19 cellular contexts compared by ENCODE assay signal in genomic region chr1:23475641-23476040, GRCh38. TPM values are rescaled to one million over a fixed set of nuclear protein-coding genes. Genes with fewer than 3 reads are reported as not detected.
DNase-seq lines count a peak whose midpoint lies in the region; ATAC-seq and TF ChIP-seq lines count a peak whose summit lies in the region.
"Had no signal": no experiment of that assay in that cellular context is flagged by ENCODE, and none has a peak within 500 bp of the region (broad histone marks: within the 10 kb centered on the region; RNA-seq: fewer than 3 reads in every experiment).

No MANE protein-coding gene starts in this region.

- H3K36me3 ChIP-seq in SK-N-SH (replicated peaks in 1 of 2; ENCODE audit: control insufficient read depth in 1 of 2, insufficient read depth in 2 of 2, low read length in 1 of 2) (no peaks in the 10 kb centered on the region), osteoblast (ENCODE audit: insufficient read depth, low read length) (no peaks in the 10 kb centered on the region)
- H3K36me3 ChIP-seq: tibial artery had no signal

- no peaks in the 10 kb centered on the region for H3K4me1 Mint-ChIP-seq in activated T-helper 2 cell treated with anti-CD3 and anti-CD28 coated beads, Interferon-gamma antibody, Interleukin-2, Interleukin-4, amounts not matched to agents 10 μg/mL and 5 μg/mL and 100 μg/mL, durations not matched to agents 14 hours and 24 hours and 36 hours (ENCODE audit: low read depth)
- H3K4me1 Mint-ChIP-seq: stimulated activated naive B cell treated with anti-CD40 and anti-IgM and Interleukin-4, amounts not matched to agents 10 μg/mL and 1 μg/mL and 100 μg/mL, for 72 hours had no signal

- no peak overlapping the region for H3K27ac Mint-ChIP-seq in activated T-helper 2 cell treated with anti-CD3 and anti-CD28 coated beads, Interferon-gamma antibody, Interleukin-2, Interleukin-4, amounts not matched to agents 10 μg/mL and 5 μg/mL and 100 μg/mL, durations not matched to agents 14 hours and 24 hours and 36 hours
- H3K27ac Mint-ChIP-seq: CD4-positive, alpha-beta T cell; stimulated activated naive B cell treated with anti-CD40 and anti-IgM and Interleukin-4, amounts not matched to agents 10 μg/mL and 1 μg/mL and 100 μg/mL, for 72 hours had no signal

- TF ChIP-seq POLR2A in GM18505 (IDR thresholded peaks at IDR 0.05; ENCODE audit: borderline replicate concordance, extremely low read depth, insufficient read depth, insufficient read length) = no peak

- no peak overlapping the region for H3K4me3 Mint-ChIP-seq in activated T-helper 2 cell treated with anti-CD3 and anti-CD28 coated beads, Interferon-gamma antibody, Interleukin-2, Interleukin-4, amounts not matched to agents 10 μg/mL and 5 μg/mL and 100 μg/mL, durations not matched to agents 14 hours and 24 hours and 36 hours (ENCODE audit: low read depth)
- H3K4me3 Mint-ChIP-seq: CD4-positive, alpha-beta T cell; stimulated activated naive B cell treated with anti-CD40 and anti-IgM and Interleukin-4, amounts not matched to agents 10 μg/mL and 1 μg/mL and 100 μg/mL, for 72 hours had no signal

- no peak for ATAC-seq in GM18505 (IDR thresholded peaks at IDR 0.05; ENCODE audit: unreplicated experiment)
- ATAC-seq: sciatic nerve; stimulated activated naive B cell treated with anti-CD40 and anti-IgM and Interleukin-4, amounts not matched to agents 10 μg/mL and 1 μg/mL and 100 μg/mL, for 72 hours had no signal

- H4K20me1 ChIP-seq in SK-N-SH (ENCODE audit: insufficient read depth) (peaks cover 38% of the 10 kb centered on the region), osteoblast (ENCODE audit: insufficient read depth, low read length) (peaks cover 8% of the 10 kb centered on the region)

- H2AFZ ChIP-seq in SK-N-SH (ENCODE audit: low read depth) (no peak overlapping the region), osteoblast (ENCODE audit: low read length) (no peak overlapping the region)

- DNase-seq in ELR (ENCODE audit: low read depth) = peak; percentile 33
- DNase-seq in SK-N-SH = no peak
- DNase-seq in coronary artery (ENCODE audit: low spot score) = no peak
- DNase-seq in osteoblast (ENCODE audit: insufficient read length, low spot score, missing footprints) = no peak
- DNase-seq in activated gamma-delta T cell treated with Interleukin-2 at 50 U/mL for 16 hours = no peak
- no peak for DNase-seq in activated T-helper 2 cell treated with anti-CD3 and anti-CD28 coated beads, Interferon-gamma antibody, Interleukin-2, Interleukin-4, amounts not matched to agents 10 μg/mL and 5 μg/mL and 100 μg/mL, durations not matched to agents 14 hours and 24 hours and 36 hours (ENCODE audit: low spot score)
- no peak for DNase-seq in NCI-H2029 (lab: John Stamatoyannopoulos, UW)
- DNase-seq: activated CD4-positive, alpha-beta T cell treated with anti-CD3 and anti-CD28 coated beads, Interleukin-2, amount 50 U/mL, for 4 hours; CD4-positive, alpha-beta T cell; GDM1; NCI-H748 treated with DMSO at 0.1 percent for 48 hours; OCI-M1; SIG-M5; stimulated activated CD4-positive, alpha-beta T cell treated with anti-CD3 and anti-CD28 coated beads, Interleukin-1b, Interleukin-23, amount 100 ng/mL, for 48 hours; stimulated activated naive B cell treated with anti-CD40 and anti-IgM and Interleukin-4, amounts not matched to agents 10 μg/mL and 1 μg/mL and 100 μg/mL, for 72 hours; T-helper 2 cell; tibial artery had no signal

- TF ChIP-seq CTCF in SK-N-SH (IDR thresholded peaks at IDR 0.05) (no peak), coronary artery (IDR thresholded peaks at IDR 0.05) (no peak), osteoblast (IDR thresholded peaks at IDR 0.05; ENCODE audit: extremely low read depth, low read depth, low read length) (no peak)

- H3K4me2 ChIP-seq in SK-N-SH (peak overlapping the region; percentile 64; the same call in 1 of the 2 replicates), osteoblast (ENCODE audit: insufficient read depth, low read length) (peak overlapping the region; percentile 73)

- H3K4me1 ChIP-seq in SK-N-SH (ENCODE audit: control insufficient read depth in 1 of 2, insufficient read depth in 2 of 2, low read depth in 1 of 2, low read length in 1 of 2) = peaks cover 6 to 9% of the 10 kb centered on the region in 2 experiments; a peak in 1 of 4 replicates
- peaks cover 45% of the 10 kb centered on the region for H3K4me1 ChIP-seq in osteoblast (ENCODE audit: insufficient read depth, low read length)

- TF ChIP-seq RAD21 in SK-N-SH (IDR thresholded peaks at IDR 0.05; ENCODE audit: low read length) = no peak

- 83% methylated on average over 3 of the region's 3 CpGs for WGBS in SK-N-SH (ENCODE audit: low lambda C conversion rate)

- intact Hi-C loops in activated T-helper 2 cell treated with anti-CD3 and anti-CD28 coated beads, Interferon-gamma antibody, Interleukin-2, Interleukin-4, amounts not matched to agents 10 μg/mL and 5 μg/mL and 100 μg/mL, durations not matched to agents 14 hours and 24 hours and 36 hours (cut with micrococcal nuclease) = no loop called here

- no peaks in the 10 kb centered on the region for H3K36me3 Mint-ChIP-seq in activated T-helper 2 cell treated with anti-CD3 and anti-CD28 coated beads, Interferon-gamma antibody, Interleukin-2, Interleukin-4, amounts not matched to agents 10 μg/mL and 5 μg/mL and 100 μg/mL, durations not matched to agents 14 hours and 24 hours and 36 hours (ENCODE audit: low read depth)
- H3K36me3 Mint-ChIP-seq: stimulated activated naive B cell treated with anti-CD40 and anti-IgM and Interleukin-4, amounts not matched to agents 10 μg/mL and 1 μg/mL and 100 μg/mL, for 72 hours had no signal

- CTCF ChIA-PET in SK-N-SH (lab: Yijun Ruan, JAX) = no interaction called here

- no peaks in the 10 kb centered on the region for H3K9me2 ChIP-seq in SK-N-SH

- H3F3A ChIP-seq in SK-N-SH (replicated peaks; ENCODE audit: insufficient read depth) = peaks cover 18% of the 10 kb centered on the region

- H3K4me3 ChIP-seq in SK-N-SH (ENCODE audit: low read depth in 2 of 2, low read length in 1 of 2) (no peak overlapping the region; a peak in 1 of 4 replicates), coronary artery (no peak overlapping the region), osteoblast (ENCODE audit: insufficient read depth, low read length) (no peak overlapping the region)
- H3K4me3 ChIP-seq: tibial artery had no signal

- no peaks in the 10 kb centered on the region for H3K9me3 Mint-ChIP-seq in activated T-helper 2 cell treated with anti-CD3 and anti-CD28 coated beads, Interferon-gamma antibody, Interleukin-2, Interleukin-4, amounts not matched to agents 10 μg/mL and 5 μg/mL and 100 μg/mL, durations not matched to agents 14 hours and 24 hours and 36 hours
- H3K9me3 Mint-ChIP-seq: CD4-positive, alpha-beta T cell; stimulated activated naive B cell treated with anti-CD40 and anti-IgM and Interleukin-4, amounts not matched to agents 10 μg/mL and 1 μg/mL and 100 μg/mL, for 72 hours had no signal

- POLR2A ChIA-PET in SK-N-SH (lab: Yijun Ruan, JAX) = no interaction called here

- H3K9me3 ChIP-seq in SK-N-SH = no peaks in the 10 kb centered on the region
- no peaks in the 10 kb centered on the region for H3K9me3 ChIP-seq in osteoblast (ENCODE audit: low read depth, low read length)
- H3K9me3 ChIP-seq: tibial artery had no signal

- peaks cover 55% of the 10 kb centered on the region for H3K79me2 ChIP-seq in SK-N-SH (ENCODE audit: insufficient read depth)
- H3K79me2 ChIP-seq in osteoblast (ENCODE audit: insufficient read depth, low read length) = peaks cover 16% of the 10 kb centered on the region

- H3K27ac ChIP-seq in SK-N-SH (ENCODE audit: low read depth in 2 of 2, low read length in 1 of 2) = peak overlapping the region in 1 of 2 experiments; percentile 78; a peak in 2 of 4 replicates
- H3K27ac ChIP-seq in coronary artery = peak overlapping the region; percentile 40 to 62
- H3K27ac ChIP-seq in osteoblast (ENCODE audit: low read depth, low read length) = peak overlapping the region; percentile 77

- H3K9ac ChIP-seq in SK-N-SH = no peak overlapping the region

- no peak for TF ChIP-seq EP300 in SK-N-SH (IDR thresholded peaks at IDR 0.05; ENCODE audit: borderline replicate concordance in 1 of 2, low read depth in 1 of 2, low read length in 1 of 2)

- peaks cover 16% of the 10 kb centered on the region for H3K27me3 Mint-ChIP-seq in activated T-helper 2 cell treated with anti-CD3 and anti-CD28 coated beads, Interferon-gamma antibody, Interleukin-2, Interleukin-4, amounts not matched to agents 10 μg/mL and 5 μg/mL and 100 μg/mL, durations not matched to agents 14 hours and 24 hours and 36 hours (ENCODE audit: low read depth)

- H3K27me3 ChIP-seq in SK-N-SH (ENCODE audit: insufficient read depth) (no peaks in the 10 kb centered on the region), osteoblast (ENCODE audit: insufficient read depth, low read length) (no peaks in the 10 kb centered on the region)
- H3K27me3 ChIP-seq: tibial artery had no signal

TF ChIP-seq in SK-N-SH, 30 proteins besides CTCF, POLR2A, EP300 and RAD21 (continues in another document):
- TF ChIP-seq MAX (IDR thresholded peaks at IDR 0.05; ENCODE audit: low read depth) (no peak), NFIC (IDR thresholded peaks at IDR 0.05; ENCODE audit: borderline replicate concordance) (no peak), MXI1 (IDR thresholded peaks at IDR 0.05; ENCODE audit: low read depth, low read length) (no peak)

RNA-seq across cellular contexts. Expression of gene ASAP3, which starts 8.3 kb away (rescaled TPM):
- polyA plus RNA-seq in SK-N-SH (2012; rRNA removed) = 19.6 and 25.2 TPM in 2 replicates
- polyA plus RNA-seq in SK-N-SH (2012; cell fraction: cytosol; rRNA removed) = 8.6 and 12.3 TPM in 2 replicates
- polyA plus RNA-seq in SK-N-SH (2012; cell fraction: nucleus; rRNA removed) = 75.5 and 82.9 TPM in 2 replicates
- 107 and 119 TPM in 2 replicates for total RNA-seq in osteoblast
- total RNA-seq in activated T-helper 2 cell treated with anti-CD3 and anti-CD28 coated beads, Interferon-gamma antibody, Interleukin-2, Interleukin-4, amounts not matched to agents 10 μg/mL and 5 μg/mL and 100 μg/mL, durations not matched to agents 14 hours and 24 hours and 36 hours = 0.48 TPM in 1 of 2 replicates, not detected in the other

RNA-seq across cellular contexts. Expression of gene TCEA3, which starts 51.1 kb away (rescaled TPM):
- 1.1 and 1.2 TPM in 2 replicates for polyA plus RNA-seq in SK-N-SH (2012; rRNA removed)
- polyA plus RNA-seq in SK-N-SH (2012; cell fraction: cytosol; rRNA removed) = 0.68 and 0.90 TPM in 2 replicates
- 3.9 and 4.7 TPM in 2 replicates for polyA plus RNA-seq in SK-N-SH (2012; cell fraction: nucleus; rRNA removed)
- 28.9 and 31.5 TPM in 2 replicates for total RNA-seq in osteoblast
- 3.3 and 5.6 TPM in 2 replicates for total RNA-seq in activated T-helper 2 cell treated with anti-CD3 and anti-CD28 coated beads, Interferon-gamma antibody, Interleukin-2, Interleukin-4, amounts not matched to agents 10 μg/mL and 5 μg/mL and 100 μg/mL, durations not matched to agents 14 hours and 24 hours and 36 hours

RNA-seq across cellular contexts. Expression of gene E2F2, which starts 55.4 kb away (rescaled TPM):
- 0.43 and 0.44 TPM in 2 replicates for polyA plus RNA-seq in SK-N-SH (2012; rRNA removed)
- polyA plus RNA-seq in SK-N-SH (2012; cell fraction: cytosol; rRNA removed) = 0.30 and 0.47 TPM in 2 replicates
- 1.1 and 1.7 TPM in 2 replicates for polyA plus RNA-seq in SK-N-SH (2012; cell fraction: nucleus; rRNA removed)
- total RNA-seq in osteoblast = under 0.01 and 0.29 TPM in 2 replicates
- 17.2 and 18.6 TPM in 2 replicates for total RNA-seq in activated T-helper 2 cell treated with anti-CD3 and anti-CD28 coated beads, Interferon-gamma antibody, Interleukin-2, Interleukin-4, amounts not matched to agents 10 μg/mL and 5 μg/mL and 100 μg/mL, durations not matched to agents 14 hours and 24 hours and 36 hours

Comparison
In these comparisons a context has a peak if more than half of its experiments do, and no peak if none do; other contexts are left out.
1. RNA of gene ASAP3, which starts 8.3 kb away (total RNA-seq): 107 to 119 TPM in osteoblast; 0.48 TPM in activated T-helper 2 cell treated with anti-CD3 and anti-CD28 coated beads, Interferon-gamma antibody, Interleukin-2, Interleukin-4, amounts not matched to agents 10 μg/mL and 5 μg/mL and 100 μg/mL, durations not matched to agents 14 hours and 24 hours and 36 hours; every median in the first group is over 10 times any median in the second.
2. RNA of gene E2F2, which starts 55.4 kb away (total RNA-seq): 17.2 to 18.6 TPM in activated T-helper 2 cell treated with anti-CD3 and anti-CD28 coated beads, Interferon-gamma antibody, Interleukin-2, Interleukin-4, amounts not matched to agents 10 μg/mL and 5 μg/mL and 100 μg/mL, durations not matched to agents 14 hours and 24 hours and 36 hours; under 0.01 to 0.29 TPM in osteoblast; every median in the first group is over 10 times any median in the second.